In the genomic region with DNA sequence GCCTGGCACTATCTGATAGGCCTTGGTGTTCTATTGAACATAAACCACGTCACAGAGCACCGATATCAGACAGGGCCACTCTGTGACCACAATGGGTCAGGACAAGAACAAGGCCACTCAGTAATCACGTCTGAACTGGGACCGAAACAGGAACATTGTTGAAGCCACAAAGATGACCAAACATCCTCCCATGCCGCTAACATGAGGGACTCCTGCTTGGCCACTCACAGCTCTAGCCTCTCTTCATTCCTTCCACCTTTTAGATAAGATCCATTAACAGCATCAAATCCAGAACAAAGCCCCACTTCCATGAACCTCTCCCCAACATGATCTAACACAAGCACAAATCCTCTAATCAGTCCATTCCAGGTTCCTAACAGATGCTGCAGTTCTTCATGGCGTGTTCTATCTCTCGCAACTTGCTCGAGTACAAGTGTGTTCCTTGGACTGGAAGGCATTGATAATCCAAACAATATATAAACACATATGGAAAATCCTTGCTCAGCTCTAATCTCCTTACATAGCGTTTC, we compare ENCODE assay signal across 1 cellular context.
TF ChIP-seq lines count a peak whose summit lies in the region.

No MANE protein-coding gene starts in this region.

TF ChIP-seq in K562, 482 proteins besides CTCF, POLR2A, EP300 and RAD21 (continued from another document and continues in another):
- TF ChIP-seq, protein P1, sequence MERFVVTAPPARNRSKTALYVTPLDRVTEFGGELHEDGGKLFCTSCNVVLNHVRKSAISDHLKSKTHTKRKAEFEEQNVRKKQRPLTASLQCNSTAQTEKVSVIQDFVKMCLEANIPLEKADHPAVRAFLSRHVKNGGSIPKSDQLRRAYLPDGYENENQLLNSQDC (CRISPR knock-in tag; IDR thresholded peaks at IDR 0.05), result no peak
- TF ChIP-seq ARHGAP35 (IDR thresholded peaks at IDR 0.05; ENCODE audit: partially characterized antibody) (no peak), SPI1 (IDR thresholded peaks at IDR 0.05; ENCODE audit: borderline replicate concordance, low read depth, low read length) (no peak), ZNF445 (CRISPR knock-in tag; IDR thresholded peaks at IDR 0.05; ENCODE audit: low read depth) (no peak), SIN3A (IDR thresholded peaks at IDR 0.05; ENCODE audit: borderline replicate concordance in 2 of 2, control insufficient read depth in 1 of 2, low read depth in 2 of 2, low read length in 2 of 2) (no peak), TARDBP (IDR thresholded peaks at IDR 0.05) (0 out of 2 replicates have a peak, but pooled peaks have one; percentile 15), EHMT2 (IDR thresholded peaks at IDR 0.05) (0 out of 2 replicates have a peak, but pooled peaks have one; percentile 15), ZBTB7A (IDR thresholded peaks at IDR 0.05; ENCODE audit: borderline replicate concordance, control insufficient read depth, low read depth, low read length) (no peak), TAF1 (IDR thresholded peaks at IDR 0.05; ENCODE audit: control insufficient read depth, extremely low read depth, insufficient read depth, low read length, severe bottlenecking) (no peak), SRSF3 (IDR thresholded peaks at IDR 0.05; ENCODE audit: insufficient read depth, low read length) (no peak), ZBTB1 (CRISPR knock-in tag; IDR thresholded peaks at IDR 0.05; ENCODE audit: borderline replicate concordance, low read depth) (no peak), HDAC6 (IDR thresholded peaks at IDR 0.05; ENCODE audit: low read depth, low read length) (no peak), PHB2 (IDR thresholded peaks at IDR 0.05; ENCODE audit: low read depth) (peak; percentile 52; the same call in 1 of the 2 replicates), NELFE (IDR thresholded peaks at IDR 0.05; ENCODE audit: insufficient read depth, insufficient read length) (no peak), ZNF764 (CRISPR knock-in tag; IDR thresholded peaks at IDR 0.05; ENCODE audit: low read depth) (no peak), MTF1 (CRISPR knock-in tag; IDR thresholded peaks at IDR 0.05; ENCODE audit: borderline replicate concordance) (no peak), PTBP1 (IDR thresholded peaks at IDR 0.05; ENCODE audit: low read depth, low read length) (no peak), SMARCA4 (IDR thresholded peaks at IDR 0.05) (0 out of 2 replicates have a peak, but pooled peaks have one; percentile 41), DACH1 (IDR thresholded peaks at IDR 0.05; ENCODE audit: partially characterized antibody) (no peak), ZNF707 (CRISPR knock-in tag; conservative IDR thresholded peaks at IDR 0.05) (no peak), NFYB (IDR thresholded peaks at IDR 0.05; ENCODE audit: extremely low read depth, insufficient read length) (no peak), NEUROD1 (IDR thresholded peaks at IDR 0.05; ENCODE audit: borderline replicate concordance, low read depth, low read length, partially characterized antibody) (no peak), TGIF2 (CRISPR knock-in tag; IDR thresholded peaks at IDR 0.05) (no peak), FOXJ2 (tag; IDR thresholded peaks at IDR 0.05) (no peak), RBM14 (IDR thresholded peaks at IDR 0.05; ENCODE audit: borderline replicate concordance, insufficient read depth, low read depth, low read length) (no peak), POU5F1 (IDR thresholded peaks at IDR 0.05; ENCODE audit: borderline replicate concordance, low read depth, low read length, partially characterized antibody) (no peak), ZFPM2 (CRISPR knock-in tag; IDR thresholded peaks at IDR 0.05) (no peak), ESRRA (IDR thresholded peaks at IDR 0.05; ENCODE audit: borderline replicate concordance, low read depth) (no peak), ZNF668 (CRISPR knock-in tag; IDR thresholded peaks at IDR 0.05) (no peak), TEAD2 (tag; IDR thresholded peaks at IDR 0.05) (no peak), MYC (IDR thresholded peaks at IDR 0.05; ENCODE audit: low read depth, low read length) (no peak), MYC (CRISPR knock-in tag; IDR thresholded peaks at IDR 0.05; ENCODE audit: borderline replicate concordance, low read depth) (no peak), BRCA1 (IDR thresholded peaks at IDR 0.05) (no peak), BRCA1 (CRISPR knock-in tag; IDR thresholded peaks at IDR 0.05) (no peak), YY1 (IDR thresholded peaks at IDR 0.05; ENCODE audit: borderline replicate concordance in 1 of 3, control insufficient read depth in 1 of 3, extremely low read depth in 1 of 3, insufficient read depth in 3 of 3, insufficient read length in 1 of 3, insufficient replicate concordance in 2 of 3, low read depth in 1 of 3, low read length in 2 of 3) (no peak), KLF6 (CRISPR knock-in tag; IDR thresholded peaks at IDR 0.05; ENCODE audit: borderline replicate concordance) (no peak), ASH1L (IDR thresholded peaks at IDR 0.05; ENCODE audit: borderline replicate concordance, low read depth, partially characterized antibody) (no peak), ZNF3 (CRISPR knock-in tag; IDR thresholded peaks at IDR 0.05) (no peak), JUND (IDR thresholded peaks at IDR 0.05; ENCODE audit: borderline replicate concordance, low read depth, low read length) (no peak; the same call in 1 of the 2 replicates), JUND (tag; IDR thresholded peaks at IDR 0.05; ENCODE audit: borderline replicate concordance, low read depth, low read length) (no peak), KAT7 (CRISPR knock-in tag; IDR thresholded peaks at IDR 0.05; ENCODE audit: borderline replicate concordance) (no peak), FOXJ3 (CRISPR knock-in tag; IDR thresholded peaks at IDR 0.05) (no peak)
- TF ChIP-seq, protein P2, sequence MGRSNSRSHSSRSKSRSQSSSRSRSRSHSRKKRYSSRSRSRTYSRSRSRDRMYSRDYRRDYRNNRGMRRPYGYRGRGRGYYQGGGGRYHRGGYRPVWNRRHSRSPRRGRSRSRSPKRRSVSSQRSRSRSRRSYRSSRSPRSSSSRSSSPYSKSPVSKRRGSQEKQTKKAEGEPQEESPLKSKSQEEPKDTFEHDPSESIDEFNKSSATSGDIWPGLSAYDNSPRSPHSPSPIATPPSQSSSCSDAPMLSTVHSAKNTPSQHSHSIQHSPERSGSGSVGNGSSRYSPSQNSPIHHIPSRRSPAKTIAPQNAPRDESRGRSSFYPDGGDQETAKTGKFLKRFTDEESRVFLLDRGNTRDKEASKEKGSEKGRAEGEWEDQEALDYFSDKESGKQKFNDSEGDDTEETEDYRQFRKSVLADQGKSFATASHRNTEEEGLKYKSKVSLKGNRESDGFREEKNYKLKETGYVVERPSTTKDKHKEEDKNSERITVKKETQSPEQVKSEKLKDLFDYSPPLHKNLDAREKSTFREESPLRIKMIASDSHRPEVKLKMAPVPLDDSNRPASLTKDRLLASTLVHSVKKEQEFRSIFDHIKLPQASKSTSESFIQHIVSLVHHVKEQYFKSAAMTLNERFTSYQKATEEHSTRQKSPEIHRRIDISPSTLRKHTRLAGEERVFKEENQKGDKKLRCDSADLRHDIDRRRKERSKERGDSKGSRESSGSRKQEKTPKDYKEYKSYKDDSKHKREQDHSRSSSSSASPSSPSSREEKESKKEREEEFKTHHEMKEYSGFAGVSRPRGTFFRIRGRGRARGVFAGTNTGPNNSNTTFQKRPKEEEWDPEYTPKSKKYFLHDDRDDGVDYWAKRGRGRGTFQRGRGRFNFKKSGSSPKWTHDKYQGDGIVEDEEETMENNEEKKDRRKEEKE (IDR thresholded peaks at IDR 0.05; ENCODE audit: borderline replicate concordance in 1 of 2, control insufficient read depth in 1 of 2, low read depth in 2 of 2, low read length in 1 of 2), result no peak
- TF ChIP-seq, protein P3, sequence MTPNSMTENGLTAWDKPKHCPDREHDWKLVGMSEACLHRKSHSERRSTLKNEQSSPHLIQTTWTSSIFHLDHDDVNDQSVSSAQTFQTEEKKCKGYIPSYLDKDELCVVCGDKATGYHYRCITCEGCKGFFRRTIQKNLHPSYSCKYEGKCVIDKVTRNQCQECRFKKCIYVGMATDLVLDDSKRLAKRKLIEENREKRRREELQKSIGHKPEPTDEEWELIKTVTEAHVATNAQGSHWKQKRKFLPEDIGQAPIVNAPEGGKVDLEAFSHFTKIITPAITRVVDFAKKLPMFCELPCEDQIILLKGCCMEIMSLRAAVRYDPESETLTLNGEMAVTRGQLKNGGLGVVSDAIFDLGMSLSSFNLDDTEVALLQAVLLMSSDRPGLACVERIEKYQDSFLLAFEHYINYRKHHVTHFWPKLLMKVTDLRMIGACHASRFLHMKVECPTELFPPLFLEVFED (CRISPR knock-in tag; conservative IDR thresholded peaks at IDR 0.05), result 0 out of 2 replicates have a peak, but pooled peaks have one; percentile 32
- TF ChIP-seq, protein P4, sequence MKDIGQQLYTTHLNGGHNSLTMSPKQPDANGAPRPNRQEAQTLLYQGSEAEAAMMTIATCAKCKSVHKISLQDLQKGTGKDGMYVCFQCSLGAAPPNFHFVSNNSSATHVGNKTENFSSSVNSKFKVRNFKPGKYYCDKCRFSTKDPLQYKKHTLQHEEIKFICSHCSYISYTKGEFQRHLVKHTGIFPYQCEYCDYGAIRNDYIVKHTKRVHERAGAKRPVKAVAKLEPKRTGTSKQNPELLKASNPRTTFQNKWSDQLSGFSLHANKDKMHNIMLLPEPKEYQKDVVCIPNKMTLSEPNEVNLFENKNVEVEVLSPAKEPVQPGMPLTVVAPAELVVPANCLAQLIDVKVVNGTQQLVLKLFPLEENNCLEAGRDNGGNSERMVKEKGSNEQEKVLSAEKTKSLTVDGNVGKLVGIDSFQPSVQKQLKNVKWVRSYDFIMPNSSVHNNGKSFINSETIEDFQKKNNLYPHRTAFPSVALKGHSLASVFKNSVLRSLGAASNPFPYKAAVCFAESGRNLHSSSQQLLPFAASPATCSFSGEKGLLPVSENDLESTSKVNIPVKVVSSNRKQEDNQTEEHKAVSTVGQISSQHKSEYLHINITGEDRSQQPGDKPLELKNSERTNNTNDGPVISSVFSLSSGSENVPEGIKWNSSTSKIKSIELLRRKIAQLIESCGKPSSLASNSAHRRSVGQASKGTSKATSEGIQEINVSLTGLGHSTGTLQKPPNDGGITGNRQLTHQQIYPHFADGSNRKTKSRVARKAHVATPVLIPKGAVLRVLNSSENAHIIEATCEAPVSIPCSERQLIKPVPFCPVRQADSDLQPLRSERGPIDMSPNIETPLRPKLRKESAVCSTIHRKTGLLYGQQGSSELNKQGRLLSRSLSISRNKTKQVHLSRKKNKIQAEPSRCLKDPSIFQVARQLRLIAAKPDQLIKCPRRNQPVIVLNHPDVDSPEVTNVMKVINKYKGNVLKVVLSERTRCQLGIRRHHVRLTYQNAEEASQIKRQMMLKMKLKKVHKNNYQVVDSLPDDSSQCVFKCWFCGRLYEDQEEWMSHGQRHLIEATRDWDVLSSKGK (CRISPR knock-in tag; IDR thresholded peaks at IDR 0.05), result no peak
- TF ChIP-seq, protein P5, sequence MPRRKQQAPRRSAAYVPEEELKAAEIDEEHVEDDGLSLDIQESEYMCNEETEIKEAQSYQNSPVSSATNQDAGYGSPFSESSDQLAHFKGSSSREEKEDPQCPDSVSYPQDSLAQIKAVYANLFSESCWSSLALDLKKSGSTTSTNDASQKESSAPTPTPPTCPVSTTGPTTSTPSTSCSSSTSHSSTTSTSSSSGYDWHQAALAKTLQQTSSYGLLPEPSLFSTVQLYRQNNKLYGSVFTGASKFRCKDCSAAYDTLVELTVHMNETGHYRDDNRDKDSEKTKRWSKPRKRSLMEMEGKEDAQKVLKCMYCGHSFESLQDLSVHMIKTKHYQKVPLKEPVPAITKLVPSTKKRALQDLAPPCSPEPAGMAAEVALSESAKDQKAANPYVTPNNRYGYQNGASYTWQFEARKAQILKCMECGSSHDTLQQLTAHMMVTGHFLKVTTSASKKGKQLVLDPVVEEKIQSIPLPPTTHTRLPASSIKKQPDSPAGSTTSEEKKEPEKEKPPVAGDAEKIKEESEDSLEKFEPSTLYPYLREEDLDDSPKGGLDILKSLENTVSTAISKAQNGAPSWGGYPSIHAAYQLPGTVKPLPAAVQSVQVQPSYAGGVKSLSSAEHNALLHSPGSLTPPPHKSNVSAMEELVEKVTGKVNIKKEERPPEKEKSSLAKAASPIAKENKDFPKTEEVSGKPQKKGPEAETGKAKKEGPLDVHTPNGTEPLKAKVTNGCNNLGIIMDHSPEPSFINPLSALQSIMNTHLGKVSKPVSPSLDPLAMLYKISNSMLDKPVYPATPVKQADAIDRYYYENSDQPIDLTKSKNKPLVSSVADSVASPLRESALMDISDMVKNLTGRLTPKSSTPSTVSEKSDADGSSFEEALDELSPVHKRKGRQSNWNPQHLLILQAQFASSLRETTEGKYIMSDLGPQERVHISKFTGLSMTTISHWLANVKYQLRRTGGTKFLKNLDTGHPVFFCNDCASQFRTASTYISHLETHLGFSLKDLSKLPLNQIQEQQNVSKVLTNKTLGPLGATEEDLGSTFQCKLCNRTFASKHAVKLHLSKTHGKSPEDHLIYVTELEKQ (CRISPR knock-in tag; IDR thresholded peaks at IDR 0.05), result no peak
- TF ChIP-seq, protein P6, sequence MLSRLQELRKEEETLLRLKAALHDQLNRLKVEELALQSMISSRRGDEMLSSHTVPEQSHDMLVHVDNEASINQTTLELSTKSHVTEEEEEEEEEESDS (CRISPR knock-in tag; IDR thresholded peaks at IDR 0.05), result no peak
- TF ChIP-seq, protein P7, sequence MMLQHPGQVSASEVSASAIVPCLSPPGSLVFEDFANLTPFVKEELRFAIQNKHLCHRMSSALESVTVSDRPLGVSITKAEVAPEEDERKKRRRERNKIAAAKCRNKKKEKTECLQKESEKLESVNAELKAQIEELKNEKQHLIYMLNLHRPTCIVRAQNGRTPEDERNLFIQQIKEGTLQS (IDR thresholded peaks at IDR 0.05), result no peak
- TF ChIP-seq, protein P7 (CRISPR knock-in tag; conservative IDR thresholded peaks at IDR 0.05), result 0 out of 2 replicates have a peak, but pooled peaks have one; percentile 26
- TF ChIP-seq, protein P8, sequence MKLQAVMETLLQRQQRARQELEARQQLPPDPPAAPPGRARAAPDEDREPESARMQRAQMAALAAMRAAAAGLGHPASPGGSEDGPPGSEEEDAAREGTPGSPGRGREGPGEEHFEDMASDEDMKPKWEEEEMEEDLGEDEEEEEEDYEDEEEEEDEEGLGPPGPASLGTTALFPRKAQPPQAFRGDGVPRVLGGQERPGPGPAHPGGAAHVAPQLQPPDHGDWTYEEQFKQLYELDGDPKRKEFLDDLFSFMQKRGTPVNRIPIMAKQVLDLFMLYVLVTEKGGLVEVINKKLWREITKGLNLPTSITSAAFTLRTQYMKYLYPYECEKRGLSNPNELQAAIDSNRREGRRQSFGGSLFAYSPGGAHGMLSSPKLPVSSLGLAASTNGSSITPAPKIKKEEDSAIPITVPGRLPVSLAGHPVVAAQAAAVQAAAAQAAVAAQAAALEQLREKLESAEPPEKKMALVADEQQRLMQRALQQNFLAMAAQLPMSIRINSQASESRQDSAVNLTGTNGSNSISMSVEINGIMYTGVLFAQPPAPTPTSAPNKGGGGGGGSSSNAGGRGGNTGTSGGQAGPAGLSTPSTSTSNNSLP (IDR thresholded peaks at IDR 0.05; ENCODE audit: borderline replicate concordance, low read depth, low read length), result no peak
- TF ChIP-seq, protein P9, sequence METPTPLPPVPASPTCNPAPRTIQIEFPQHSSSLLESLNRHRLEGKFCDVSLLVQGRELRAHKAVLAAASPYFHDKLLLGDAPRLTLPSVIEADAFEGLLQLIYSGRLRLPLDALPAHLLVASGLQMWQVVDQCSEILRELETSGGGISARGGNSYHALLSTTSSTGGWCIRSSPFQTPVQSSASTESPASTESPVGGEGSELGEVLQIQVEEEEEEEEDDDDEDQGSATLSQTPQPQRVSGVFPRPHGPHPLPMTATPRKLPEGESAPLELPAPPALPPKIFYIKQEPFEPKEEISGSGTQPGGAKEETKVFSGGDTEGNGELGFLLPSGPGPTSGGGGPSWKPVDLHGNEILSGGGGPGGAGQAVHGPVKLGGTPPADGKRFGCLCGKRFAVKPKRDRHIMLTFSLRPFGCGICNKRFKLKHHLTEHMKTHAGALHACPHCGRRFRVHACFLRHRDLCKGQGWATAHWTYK (CRISPR knock-in tag; IDR thresholded peaks at IDR 0.05), result no peak
